1 cellular context compared by ENCODE assay signal in the genomic region with DNA sequence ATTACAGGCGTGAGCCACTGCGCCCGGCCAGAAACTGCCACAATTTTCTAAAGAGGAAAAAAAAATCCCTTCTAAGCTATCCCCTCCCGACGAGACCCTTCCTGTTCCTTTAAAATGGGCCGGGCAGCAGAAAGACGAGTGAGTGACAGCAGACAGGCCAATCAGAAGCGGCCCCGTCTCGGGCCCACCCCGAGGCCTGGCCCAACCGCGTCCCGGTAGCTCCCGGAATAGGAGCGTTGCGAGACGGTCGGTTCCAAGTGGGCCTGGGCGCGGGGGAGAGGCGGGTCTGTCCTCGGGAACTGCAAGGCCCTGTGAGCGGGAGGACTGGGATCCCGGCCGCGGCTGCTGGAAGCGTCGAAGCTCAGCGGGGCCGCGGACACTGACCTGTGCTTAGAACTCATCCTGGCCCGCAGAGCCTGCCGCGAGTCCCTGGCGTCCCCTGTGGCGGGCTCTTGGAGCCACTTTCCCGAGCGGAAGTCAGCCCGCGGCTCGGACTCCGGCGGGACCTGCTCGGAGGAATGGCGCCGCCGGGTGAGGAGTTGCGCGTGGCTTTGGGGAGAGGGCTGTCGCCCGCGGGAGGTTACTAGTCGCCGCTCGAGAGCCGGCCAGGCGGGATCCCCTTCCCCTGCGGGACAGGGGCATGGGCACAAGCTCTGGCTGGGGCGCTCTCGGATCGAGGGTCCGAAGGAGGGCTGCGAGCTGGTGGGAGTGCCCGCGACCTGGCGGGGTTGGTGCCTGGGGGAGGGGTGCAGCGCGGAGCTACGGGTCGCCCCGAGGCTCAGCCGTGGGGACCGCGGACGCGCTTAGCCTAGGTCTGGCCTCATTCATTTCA.
TF ChIP-seq lines count a peak whose summit lies in the region.

MROH8 (minus strand) TSS at position 710 of the 832 bp plus-strand sequence.
RPN2 (plus strand) TSS at position 492 of the 832 bp plus-strand sequence; CDS start at position 519, 27 bp downstream.

TF ChIP-seq in K562, 482 proteins besides CTCF, POLR2A, EP300 and RAD21 (continued from another document and continues in another):
- TF ChIP-seq PRDM10 (IDR thresholded peaks at IDR 0.05; ENCODE audit: partially characterized antibody) (peak; percentile 100), TEAD1 (CRISPR knock-in tag; IDR thresholded peaks at IDR 0.05) (0 out of 4 replicates have a peak, but pooled peaks of 1 of the 2 experiments have one; percentile 10), CREBBP (IDR thresholded peaks at IDR 0.05; ENCODE audit: low read depth, low read length) (no peak), ETV1 (tag; conservative IDR thresholded peaks at IDR 0.05; ENCODE audit: low read depth) (peak; percentile 96), CHD1 (IDR thresholded peaks at IDR 0.05; ENCODE audit: low read length) (no peak), DIDO1 (tag; IDR thresholded peaks at IDR 0.05; ENCODE audit: low read depth) (no peak), POLR2B (IDR thresholded peaks at IDR 0.05; ENCODE audit: low read depth, partially characterized antibody) (peak; percentile 67), NEUROD1 (IDR thresholded peaks at IDR 0.05; ENCODE audit: borderline replicate concordance, low read depth, low read length, partially characterized antibody) (peak; percentile 99), EZH2 (IDR thresholded peaks at IDR 0.05; ENCODE audit: borderline replicate concordance, low read depth, low read length) (no peak), PTRF (tag; IDR thresholded peaks at IDR 0.05) (no peak), HDAC1 (IDR thresholded peaks at IDR 0.05) (0 out of 4 replicates have a peak, but pooled peaks of 1 of the 2 experiments have one; percentile 25), KDM5B (IDR thresholded peaks at IDR 0.05; ENCODE audit: insufficient replicate concordance, low read depth, low read length) (peak; percentile 84), HDGF (IDR thresholded peaks at IDR 0.05) (no peak), XRCC3 (IDR thresholded peaks at IDR 0.05) (no peak), ATF2 (CRISPR knock-in tag; IDR thresholded peaks at IDR 0.05) (no peak), MCM2 (IDR thresholded peaks at IDR 0.05; ENCODE audit: low read depth) (no peak), SMC3 (conservative IDR thresholded peaks at IDR 0.05; ENCODE audit: insufficient read depth, low read depth, low read length) (no peak), ZNF444 (CRISPR knock-in tag; IDR thresholded peaks at IDR 0.05) (no peak), ZNF398 (CRISPR knock-in tag; IDR thresholded peaks at IDR 0.05) (no peak), BRF1 (IDR thresholded peaks at IDR 0.05; ENCODE audit: borderline replicate concordance, extremely low read depth, insufficient read length) (no peak), RHOXF2B (CRISPR knock-in tag; conservative IDR thresholded peaks at IDR 0.05) (no peak), SMARCE1 (IDR thresholded peaks at IDR 0.05) (no peak; the same call in 1 of the 2 replicates), CGGBP1 (CRISPR knock-in tag; IDR thresholded peaks at IDR 0.05) (no peak), CC2D1A (IDR thresholded peaks at IDR 0.05) (no peak), USF2 (CRISPR knock-in tag; IDR thresholded peaks at IDR 0.05) (no peak), CEBPB (tag; IDR thresholded peaks at IDR 0.05) (0 out of 2 replicates have a peak, but pooled peaks have one; percentile 17), SMAD4 (CRISPR knock-in tag; conservative IDR thresholded peaks at IDR 0.05) (peak; percentile 89), IRF1 (CRISPR knock-in tag; IDR thresholded peaks at IDR 0.05; ENCODE audit: borderline replicate concordance) (no peak), POLR3A (IDR thresholded peaks at IDR 0.05; ENCODE audit: borderline replicate concordance, extremely low read depth, insufficient read depth, insufficient read length) (no peak), AFF1 (IDR thresholded peaks at IDR 0.05; ENCODE audit: low read depth in 1 of 2, partially characterized antibody in 2 of 2) (no peak), TSC22D4 (tag; IDR thresholded peaks at IDR 0.05) (no peak), SMARCB1 (IDR thresholded peaks at IDR 0.05; ENCODE audit: insufficient read length, low read depth) (no peak), TAL1 (IDR thresholded peaks at IDR 0.05) (no peak), ZEB2 (IDR thresholded peaks at IDR 0.05) (no peak), PHB2 (IDR thresholded peaks at IDR 0.05; ENCODE audit: low read depth) (no peak), NBN (IDR thresholded peaks at IDR 0.05; ENCODE audit: low read depth) (no peak)
- TF ChIP-seq, protein P1, sequence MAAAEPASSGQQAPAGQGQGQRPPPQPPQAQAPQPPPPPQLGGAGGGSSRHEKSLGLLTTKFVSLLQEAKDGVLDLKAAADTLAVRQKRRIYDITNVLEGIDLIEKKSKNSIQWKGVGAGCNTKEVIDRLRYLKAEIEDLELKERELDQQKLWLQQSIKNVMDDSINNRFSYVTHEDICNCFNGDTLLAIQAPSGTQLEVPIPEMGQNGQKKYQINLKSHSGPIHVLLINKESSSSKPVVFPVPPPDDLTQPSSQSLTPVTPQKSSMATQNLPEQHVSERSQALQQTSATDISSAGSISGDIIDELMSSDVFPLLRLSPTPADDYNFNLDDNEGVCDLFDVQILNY (CRISPR knock-in tag; IDR thresholded peaks at IDR 0.05) = no peak
- TF ChIP-seq, protein P2, sequence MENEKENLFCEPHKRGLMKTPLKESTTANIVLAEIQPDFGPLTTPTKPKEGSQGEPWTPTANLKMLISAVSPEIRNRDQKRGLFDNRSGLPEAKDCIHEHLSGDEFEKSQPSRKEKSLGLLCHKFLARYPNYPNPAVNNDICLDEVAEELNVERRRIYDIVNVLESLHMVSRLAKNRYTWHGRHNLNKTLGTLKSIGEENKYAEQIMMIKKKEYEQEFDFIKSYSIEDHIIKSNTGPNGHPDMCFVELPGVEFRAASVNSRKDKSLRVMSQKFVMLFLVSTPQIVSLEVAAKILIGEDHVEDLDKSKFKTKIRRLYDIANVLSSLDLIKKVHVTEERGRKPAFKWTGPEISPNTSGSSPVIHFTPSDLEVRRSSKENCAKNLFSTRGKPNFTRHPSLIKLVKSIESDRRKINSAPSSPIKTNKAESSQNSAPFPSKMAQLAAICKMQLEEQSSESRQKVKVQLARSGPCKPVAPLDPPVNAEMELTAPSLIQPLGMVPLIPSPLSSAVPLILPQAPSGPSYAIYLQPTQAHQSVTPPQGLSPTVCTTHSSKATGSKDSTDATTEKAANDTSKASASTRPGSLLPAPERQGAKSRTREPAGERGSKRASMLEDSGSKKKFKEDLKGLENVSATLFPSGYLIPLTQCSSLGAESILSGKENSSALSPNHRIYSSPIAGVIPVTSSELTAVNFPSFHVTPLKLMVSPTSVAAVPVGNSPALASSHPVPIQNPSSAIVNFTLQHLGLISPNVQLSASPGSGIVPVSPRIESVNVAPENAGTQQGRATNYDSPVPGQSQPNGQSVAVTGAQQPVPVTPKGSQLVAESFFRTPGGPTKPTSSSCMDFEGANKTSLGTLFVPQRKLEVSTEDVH (IDR thresholded peaks at IDR 0.05; ENCODE audit: low read depth, partially characterized antibody) = peak; percentile 52
- TF ChIP-seq, protein P3, sequence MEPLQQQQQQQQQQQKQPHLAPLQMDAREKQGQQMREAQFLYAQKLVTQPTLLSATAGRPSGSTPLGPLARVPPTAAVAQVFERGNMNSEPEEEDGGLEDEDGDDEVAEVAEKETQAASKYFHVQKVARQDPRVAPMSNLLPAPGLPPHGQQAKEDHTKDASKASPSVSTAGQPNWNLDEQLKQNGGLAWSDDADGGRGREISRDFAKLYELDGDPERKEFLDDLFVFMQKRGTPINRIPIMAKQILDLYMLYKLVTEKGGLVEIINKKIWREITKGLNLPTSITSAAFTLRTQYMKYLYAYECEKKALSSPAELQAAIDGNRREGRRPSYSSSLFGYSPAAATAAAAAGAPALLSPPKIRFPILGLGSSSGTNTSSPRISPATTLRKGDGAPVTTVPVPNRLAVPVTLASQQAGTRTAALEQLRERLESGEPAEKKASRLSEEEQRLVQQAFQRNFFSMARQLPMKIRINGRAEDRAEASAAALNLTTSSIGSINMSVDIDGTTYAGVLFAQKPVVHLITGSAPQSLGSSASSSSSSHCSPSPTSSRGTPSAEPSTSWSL (CRISPR knock-in tag; IDR thresholded peaks at IDR 0.05; ENCODE audit: borderline replicate concordance) = no peak
